2 cellular contexts compared by ENCODE assay signal in genomic region chr4:153426207-153426886, GRCh38.
TF ChIP-seq lines count a peak whose summit lies in the region.

No MANE protein-coding gene starts in this region.

TF ChIP-seq in GM12878, 131 proteins besides CTCF, POLR2A, EP300 and RAD21 (continued from another document):
- TF ChIP-seq E4F1 (IDR thresholded peaks at IDR 0.05; ENCODE audit: borderline replicate concordance, partially characterized antibody) (no peak), CBFB (IDR thresholded peaks at IDR 0.05; ENCODE audit: low read depth) (0 out of 2 replicates have a peak, but pooled peaks have one; percentile 31), RB1 (IDR thresholded peaks at IDR 0.05; ENCODE audit: borderline replicate concordance) (no peak)

TF ChIP-seq in SK-N-SH, 30 proteins besides CTCF, POLR2A, EP300 and RAD21 (continued from another document):
- TF ChIP-seq RFX5 (IDR thresholded peaks at IDR 0.05; ENCODE audit: low read length) (no peak), EZH2phosphoT487 (IDR thresholded peaks at IDR 0.05; ENCODE audit: borderline replicate concordance, low read depth) (no peak), JUND (IDR thresholded peaks at IDR 0.05) (no peak), FOSL2 (IDR thresholded peaks at IDR 0.05; ENCODE audit: borderline replicate concordance, low read depth) (no peak), ELF1 (IDR thresholded peaks at IDR 0.05) (no peak)
- TF ChIP-seq, protein P1, sequence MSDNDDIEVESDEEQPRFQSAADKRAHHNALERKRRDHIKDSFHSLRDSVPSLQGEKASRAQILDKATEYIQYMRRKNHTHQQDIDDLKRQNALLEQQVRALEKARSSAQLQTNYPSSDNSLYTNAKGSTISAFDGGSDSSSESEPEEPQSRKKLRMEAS (IDR thresholded peaks at IDR 0.05; ENCODE audit: low read depth) = no peak
- TF ChIP-seq, protein P2, sequence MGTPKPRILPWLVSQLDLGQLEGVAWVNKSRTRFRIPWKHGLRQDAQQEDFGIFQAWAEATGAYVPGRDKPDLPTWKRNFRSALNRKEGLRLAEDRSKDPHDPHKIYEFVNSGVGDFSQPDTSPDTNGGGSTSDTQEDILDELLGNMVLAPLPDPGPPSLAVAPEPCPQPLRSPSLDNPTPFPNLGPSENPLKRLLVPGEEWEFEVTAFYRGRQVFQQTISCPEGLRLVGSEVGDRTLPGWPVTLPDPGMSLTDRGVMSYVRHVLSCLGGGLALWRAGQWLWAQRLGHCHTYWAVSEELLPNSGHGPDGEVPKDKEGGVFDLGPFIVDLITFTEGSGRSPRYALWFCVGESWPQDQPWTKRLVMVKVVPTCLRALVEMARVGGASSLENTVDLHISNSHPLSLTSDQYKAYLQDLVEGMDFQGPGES (IDR thresholded peaks at IDR 0.05; ENCODE audit: low read depth, low read length) = no peak
